ENCODE assay signal across 8 cellular contexts in genomic region chr18:51197661-51198424, GRCh38. TPM values are rescaled to one million over a fixed set of nuclear protein-coding genes. Genes with fewer than 3 reads are reported as not detected.
A peak's percentile ranks its signal among the peaks of the same experiment; 100 is the strongest.
DNase-seq lines count a peak whose midpoint lies in the region; ATAC-seq, FAIRE-seq and TF ChIP-seq lines count a peak whose summit lies in the region.

TSS of gene MEX3C (minus strand) at chr18:51197681. CDS start at chr18:51197320, 361 bp downstream.

- 0% methylated on average over 48 of the region's 51 CpGs for WGBS in esophagus muscularis mucosa

- H3K36me3 Mint-ChIP-seq in activated T-cell treated with anti-CD3 and anti-CD28 coated beads, Interleukin-2, amount 50 U/mL, for 72 hours (ENCODE audit: insufficient read depth in 2 of 2) = peaks cover 20 to 21% of the 10 kb centered on the region in 2 donors

- H3K27ac ChIP-seq in Karpas-422 (ENCODE audit: low read length) (peak within 1 kb of the TSS; percentile 59), esophagus muscularis mucosa (replicated peaks in 1 of 4) (peak within 1 kb of the TSS; percentile 97 to 99 (median 98)), muscle layer of duodenum (ENCODE audit: low read length) (peak within 1 kb of the TSS; percentile 89)

- no peaks in the 10 kb centered on the region; the same call in none of the 2 replicates for H3K27me3 ChIP-seq in Karpas-422 (ENCODE audit: low read length)
- no peaks in the 10 kb centered on the region for H3K27me3 ChIP-seq in esophagus muscularis mucosa
- no peaks in the 10 kb centered on the region for H3K27me3 ChIP-seq in muscle layer of duodenum (ENCODE audit: low read depth, low read length)

- H3K9ac ChIP-seq in Karpas-422 (ENCODE audit: low read length) = peak within 1 kb of the TSS; percentile 91

- H3K79me2 ChIP-seq in Karpas-422 (ENCODE audit: low read length) = peaks cover 40% of the 10 kb centered on the region

- no peaks in the 10 kb centered on the region for H3K9me2 ChIP-seq in Karpas-422 (replicated peaks; ENCODE audit: insufficient read depth, low read length)

- no peaks in the 10 kb centered on the region for H3K9me3 ChIP-seq in Karpas-422 (ENCODE audit: low read length)
- H3K9me3 ChIP-seq in esophagus muscularis mucosa = no peaks in the 10 kb centered on the region
- H3K9me3 ChIP-seq in muscle layer of duodenum (ENCODE audit: control insufficient read depth in 1 of 2, low read length in 2 of 2) = no peaks in the 10 kb centered on the region

- H3K4me1 ChIP-seq in Karpas-422 (ENCODE audit: low read length) (peaks cover 34% of the 10 kb centered on the region), esophagus muscularis mucosa (peaks cover 21 to 37% (median 34%) of the 10 kb centered on the region in 4 donors), muscle layer of duodenum (ENCODE audit: control insufficient read depth in 1 of 2, insufficient read depth in 2 of 2, low read length in 2 of 2) (peaks cover 10 to 23% of the 10 kb centered on the region in 2 donors)

- TF ChIP-seq CTCF in esophagus muscularis mucosa (IDR thresholded peaks at IDR 0.05) = peak in 2 of 3 experiments; percentile 22 to 36

- H2AFZ ChIP-seq in Karpas-422 (ENCODE audit: low read length) = peak within 1 kb of the TSS; percentile 79

- H3K36me3 ChIP-seq in Karpas-422 (ENCODE audit: insufficient read depth, low read length) (no peaks in the 10 kb centered on the region), esophagus muscularis mucosa (no peaks in the 10 kb centered on the region), muscle layer of duodenum (ENCODE audit: control insufficient read depth in 1 of 2, insufficient read depth in 2 of 2, low read length in 2 of 2) (no peaks in the 10 kb centered on the region)

- H3K27me3 Mint-ChIP-seq in activated T-cell treated with anti-CD3 and anti-CD28 coated beads, Interleukin-2, amount 50 U/mL, for 72 hours (ENCODE audit: low read depth) = no peaks in the 10 kb centered on the region

- peaks cover 0 to 2% of the 10 kb centered on the region in 2 donors for H3K9me3 Mint-ChIP-seq in activated T-cell treated with anti-CD3 and anti-CD28 coated beads, Interleukin-2, amount 50 U/mL, for 72 hours

- peak within 1 kb of the TSS; percentile 93 for H3K27ac Mint-ChIP-seq in activated T-cell treated with anti-CD3 and anti-CD28 coated beads, Interleukin-2, amount 50 U/mL, for 72 hours

- peaks cover 29% of the 10 kb centered on the region for H3K4me1 Mint-ChIP-seq in activated T-cell treated with anti-CD3 and anti-CD28 coated beads, Interleukin-2, amount 50 U/mL, for 72 hours (ENCODE audit: low read depth)

- H3K4me2 ChIP-seq in Karpas-422 (ENCODE audit: low read depth, low read length, poor library complexity, severe bottlenecking) = peak within 1 kb of the TSS; percentile 75

- DNase-seq in Daoy (ENCODE audit: low read depth) = peak; percentile 97
- peak; percentile 99 for DNase-seq in Karpas-422
- DNase-seq in RCC 7860 (ENCODE audit: low spot score) = peak; percentile 93
- peak; percentile 99 to 100 for DNase-seq in activated T-cell treated with anti-CD3 and anti-CD28 coated beads, Interleukin-2, amount 50 U/mL, for 72 hours
- DNase-seq in esophagus muscularis mucosa (ENCODE audit: extremely low spot score) = peak; percentile 100
- DNase-seq in stimulated activated CD8-positive, alpha-beta memory T cell treated with anti-CD3 and anti-CD28 coated beads, Interleukin-7, amount 100 ng/mL, for 4 hours (ENCODE audit: low read depth in 2 of 2) = peak; percentile 98 to 100

- no peak for TF ChIP-seq POLR2A in esophagus muscularis mucosa (IDR thresholded peaks at IDR 0.05; ENCODE audit: low read depth)

- intact Hi-C loops in esophagus muscularis mucosa (cut with DNase I) = loop anchor here (10.0 kb wide), 4 partner anchors 123 to 913 kb away; partner anchors contain the start of genes CXXC1, ELAC1 and MBD1

- H3K4me3 Mint-ChIP-seq in activated T-cell treated with anti-CD3 and anti-CD28 coated beads, Interleukin-2, amount 50 U/mL, for 72 hours = peak within 1 kb of the TSS; percentile 80 to 96

- ATAC-seq in GM21825 (IDR thresholded peaks at IDR 0.05; ENCODE audit: unreplicated experiment) = peak; percentile 79
- ATAC-seq in activated T-cell treated with anti-CD3 and anti-CD28 coated beads, Interleukin-2, amount 50 U/mL, for 72 hours (replicated peaks in 1 of 2) = peak; percentile 84 to 86

- no peak for TF ChIP-seq EP300 in esophagus muscularis mucosa (IDR thresholded peaks at IDR 0.05)

- FAIRE-seq in RCC 7860 (lab: Jason Lieb, UNC) = peak; percentile 69

- H3K4me3 ChIP-seq in Karpas-422 (ENCODE audit: low read length) = peak within 1 kb of the TSS; percentile 90
- peak within 1 kb of the TSS; percentile 69 to 91 (median 78) for H3K4me3 ChIP-seq in esophagus muscularis mucosa
- peak within 1 kb of the TSS; percentile 90 to 92 for H3K4me3 ChIP-seq in muscle layer of duodenum (ENCODE audit: low read depth in 1 of 2, low read length in 2 of 2)

- peaks cover 16% of the 10 kb centered on the region for H4K20me1 ChIP-seq in Karpas-422 (ENCODE audit: insufficient read depth, low read depth, low read length)

RNA-seq across cellular contexts. Expression of gene MEX3C, which starts in this region (rescaled TPM):
- 25.5 and 26.1 TPM in 2 replicates for total RNA-seq in Daoy (2014; rRNA removed; shearing (Covaris generic))
- total RNA-seq in Karpas-422 (2014; rRNA removed; shearing (Covaris generic); ENCODE audit: low replicate concordance) = 28.8 and 43.7 TPM in 2 replicates
- 10 to 100 TPM; 85.0 to 94.5 TPM for total RNA-seq in activated T-cell treated with anti-CD3 and anti-CD28 coated beads, Interleukin-2, amount 50 U/mL, for 72 hours
- total RNA-seq in esophagus muscularis mucosa = 10 to 100 TPM; 22.8 to 38.0 (median 30.3) TPM

Comparison
In these comparisons a context has a peak if more than half of its experiments do, and no peak if none do; other contexts are left out.
1. Peak in every context shown above with its lines: DNase-seq, ATAC-seq, H3K4me3 ChIP-seq and H3K27ac ChIP-seq.